In the genomic region with DNA sequence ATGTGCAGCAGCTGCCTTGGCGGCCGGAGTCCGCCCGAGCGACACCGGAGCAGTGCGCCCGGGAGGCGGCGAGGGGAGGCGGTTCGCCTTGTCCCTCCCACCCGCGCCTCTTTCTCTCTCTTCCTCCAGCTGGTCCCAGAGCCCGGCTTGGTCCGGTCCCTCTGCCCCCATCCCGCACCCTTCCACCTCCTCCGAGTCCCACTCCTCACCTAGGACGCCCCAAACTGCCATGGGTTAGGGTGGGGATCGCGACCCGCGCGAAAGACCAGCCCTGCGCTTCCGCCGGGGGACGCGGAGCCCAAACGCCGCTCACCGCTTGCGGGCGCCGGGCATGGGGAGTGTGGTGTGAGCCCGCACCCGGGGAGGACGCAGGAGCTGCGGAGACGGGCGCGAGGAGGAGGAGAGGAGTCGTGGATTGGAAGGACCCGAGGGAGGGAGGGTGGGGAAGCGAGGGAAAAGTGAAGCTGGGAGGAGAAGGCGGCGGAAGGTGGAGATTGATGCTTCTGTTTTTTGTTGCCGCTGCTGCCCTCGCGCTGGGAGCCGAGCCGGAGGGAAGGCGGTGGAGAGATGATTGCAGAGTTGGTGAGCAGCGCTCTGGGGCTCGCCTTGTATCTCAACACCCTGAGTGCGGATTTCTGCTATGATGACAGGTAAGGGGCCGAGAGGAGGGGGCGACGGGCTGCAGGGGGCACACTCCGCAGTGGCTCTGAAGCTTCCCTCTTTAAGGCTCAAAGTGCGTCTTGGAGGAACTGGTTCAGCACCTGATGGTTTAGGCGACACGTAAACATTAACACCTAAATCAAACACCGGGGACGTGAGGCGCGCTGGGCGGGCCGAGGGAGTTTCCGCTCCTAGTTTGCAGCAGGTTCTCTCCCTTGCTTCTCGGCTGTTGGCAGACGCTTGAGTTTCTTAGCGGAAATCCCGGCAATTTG, we compare ENCODE assay signal across 8 cellular contexts. TPM values are rescaled to one million over a fixed set of nuclear protein-coding genes. Genes with fewer than 3 reads are reported as not detected.
DNase-seq lines count a peak whose midpoint lies in the region; ATAC-seq, FAIRE-seq and TF ChIP-seq lines count a peak whose summit lies in the region.

No MANE protein-coding gene starts in this region.

- no peak overlapping the region for H2AK5ac ChIP-seq in H1 (ENCODE audit: low read depth, low read length)

- H3K27ac ChIP-seq in A549 (peak overlapping the region; percentile 73 to 92), H1 (ENCODE audit: low read depth, low read length) (peak overlapping the region; percentile 43; the same call in 1 of the 2 replicates)

- H3K79me1 ChIP-seq in H1 (ENCODE audit: low read depth, low read length) = no peaks in the 10 kb centered on the region

- H3K9ac ChIP-seq in H1 (replicated peaks in 1 of 4; ENCODE audit: extremely low read depth in 1 of 4, low read depth in 3 of 4, low read length in 3 of 4) = peak overlapping the region in 3 of 4 experiments; percentile 43 to 61 (median 54); a peak in 6 of 7 replicates

- 1% methylated on average over 53 of the region's 74 CpGs for WGBS in A549 (ENCODE audit: missing lambda C conversion rate)
- WGBS in H1 (ENCODE audit: extremely low coverage in 1 of 2, insufficient coverage in 1 of 2, insufficient read length in 1 of 2, insufficient replicate concordance in 2 of 2, low coverage in 1 of 2, low lambda C conversion rate in 2 of 2, missing lambda C conversion rate in 1 of 2), 2 experiments = 1% methylated on average over 38 of the region's 74 CpGs; no CpG with 5 or more reads in 1 of the 2 experiments

- H3K9me3 ChIP-seq in A549 (no peaks in the 10 kb centered on the region), H1 (ENCODE audit: insufficient read depth in 2 of 2, low read depth in 1 of 2, low read length in 1 of 2) (no peaks in the 10 kb centered on the region), mucosa of descending colon (no peaks in the 10 kb centered on the region)

- H4K8ac ChIP-seq in H1 (ENCODE audit: extremely low read depth, insufficient read depth, low read length) = no peak overlapping the region

- no peak for TF ChIP-seq EP300 in A549 (IDR thresholded peaks at IDR 0.05)
- no peak for TF ChIP-seq EP300 in H1 (IDR thresholded peaks at IDR 0.05; ENCODE audit: borderline replicate concordance in 1 of 2, low read depth in 2 of 2, low read length in 2 of 2)

- TF ChIP-seq POLR2A in A549 (IDR thresholded peaks at IDR 0.05; ENCODE audit: low read length) (no peak), H1 (IDR thresholded peaks at IDR 0.05; ENCODE audit: control extremely low read depth in 1 of 2, low read depth in 2 of 2, low read length in 2 of 2) (no peak; a peak in 1 of 3 replicates)

- no peak overlapping the region for H2BK20ac ChIP-seq in H1 (ENCODE audit: low read length)

- peak overlapping the region; percentile 71 for H3K56ac ChIP-seq in H1 (replicated peaks; ENCODE audit: insufficient read length, low read depth, low read length)

- no peak overlapping the region for H2BK12ac ChIP-seq in H1 (ENCODE audit: low read depth, low read length)

- no peaks in the 10 kb centered on the region for H3K79me2 ChIP-seq in H1 (ENCODE audit: control insufficient read depth in 1 of 2, insufficient read depth in 2 of 2, low read length in 2 of 2)

- peak overlapping the region; percentile 88 for H2AFZ ChIP-seq in H1 (ENCODE audit: low read length)

- H4K20me1 ChIP-seq in H1 (replicated peaks in 1 of 2; ENCODE audit: control insufficient read depth in 1 of 2, insufficient read depth in 2 of 2, low read length in 2 of 2) = peaks cover 0 to 1% of the 10 kb centered on the region in 2 experiments

- H3K4me2 ChIP-seq in A549 (peak overlapping the region; percentile 85), H1 (ENCODE audit: insufficient read depth in 1 of 2, low read depth in 2 of 2, low read length in 2 of 2) (peak overlapping the region; percentile 85 to 86)

- no peak overlapping the region for H3K23ac ChIP-seq in H1 (ENCODE audit: insufficient read length)

- no peak overlapping the region for H2BK120ac ChIP-seq in H1 (replicated peaks; ENCODE audit: low read depth, low read length)

- no peak for TF ChIP-seq RAD21 in A549 (conservative IDR thresholded peaks at IDR 0.05 in 1 of 2, IDR thresholded peaks at IDR 0.05 in 1 of 2)
- TF ChIP-seq RAD21 in H1 (IDR thresholded peaks at IDR 0.05 in 1 of 2, conservative IDR thresholded peaks at IDR 0.05 in 1 of 2; ENCODE audit: low read depth in 2 of 2, low read length in 2 of 2) = no peak; a peak in 1 of 4 replicates

- H2BK15ac ChIP-seq in H1 (ENCODE audit: low read length) = no peak overlapping the region

- H2BK5ac ChIP-seq in H1 (ENCODE audit: low read depth, low read length) = no peak overlapping the region; the same call in 1 of the 2 replicates

- intact Hi-C loops in mucosa of descending colon (cut with DNase I, micrococcal nuclease) = loop anchor here in 1 of 2 donors (10.0 kb wide), 2 partner anchors 162 to 208 kb away; no protein-coding TSS in a partner anchor

- no peaks in the 10 kb centered on the region; a peak in 1 of 8 replicates for H3K36me3 ChIP-seq in H1 (ENCODE audit: control insufficient read depth in 2 of 4, insufficient read depth in 4 of 4, low read length in 3 of 4)
- no peaks in the 10 kb centered on the region for H3K36me3 ChIP-seq in mucosa of descending colon (ENCODE audit: low read depth)

- H3K4me1 ChIP-seq in A549 = peaks cover 18% of the 10 kb centered on the region
- peaks cover 0 to 7% (median 5%) of the 10 kb centered on the region in 4 experiments; a peak in 3 of 7 replicates for H3K4me1 ChIP-seq in H1 (replicated peaks in 1 of 4; ENCODE audit: control insufficient read depth in 3 of 4, insufficient read depth in 4 of 4, low read length in 3 of 4)
- H3K4me1 ChIP-seq in mucosa of descending colon (ENCODE audit: low read depth) = peaks cover 10% of the 10 kb centered on the region

- no peak overlapping the region for H3K14ac ChIP-seq in H1 (ENCODE audit: insufficient read length)

- 0 out of 7 replicates have a peak, but pooled peaks cover 0 to 2% (median 0%) of the 10 kb centered on the region in 4 experiments for H3K27me3 ChIP-seq in H1 (replicated peaks in 1 of 4; ENCODE audit: control insufficient read depth in 3 of 4, extremely low read depth in 1 of 4, insufficient read depth in 3 of 4, low read length in 3 of 4)

- H4K5ac ChIP-seq in H1 (ENCODE audit: insufficient read length, low read depth, low read length) = peak overlapping the region; percentile 77

- CTCF ChIA-PET in A549 (lab: Yijun Ruan, JAX) = interaction anchor here (0.5 to 3.7 kb wide), 13 partner anchors 9 to 1815 kb away, joined by 3 to 23 read pairs (median 7); partner anchors contain the start of genes CCDC59 and METTL25
- CTCF ChIA-PET in H1 (lab: Charles Lee; ENCODE audit: partially characterized antibody) = interaction anchor here (0.6 to 3.8 kb wide), 22 partner anchors 10 to 1137 kb away, joined by 3 to 22 read pairs (median 6); no protein-coding TSS in a partner anchor

- peak overlapping the region; percentile 85 for H3K4me3 ChIP-seq in A549
- H3K4me3 ChIP-seq in H1 (ENCODE audit: extremely low read depth in 1 of 4, insufficient read depth in 2 of 4, low read depth in 3 of 4, low read length in 4 of 4) = peak overlapping the region; percentile 73 to 94 (median 86)
- H3K4me3 ChIP-seq in mucosa of descending colon = peak overlapping the region; percentile 86

- peaks cover 13% of the 10 kb centered on the region for H3K23me2 ChIP-seq in H1 (ENCODE audit: low read depth, low read length)

- TF ChIP-seq CTCF in A549 (IDR thresholded peaks at IDR 0.05) = no peak
- TF ChIP-seq CTCF in H1 (IDR thresholded peaks at IDR 0.05; ENCODE audit: control extremely low read depth in 1 of 3, insufficient read depth in 1 of 3, low read depth in 1 of 3, low read length in 3 of 3) = peak in 1 of 3 experiments; percentile 7; a peak in 1 of 4 replicates
- TF ChIP-seq CTCF in mucosa of descending colon (IDR thresholded peaks at IDR 0.05) = no peak

- POLR2A ChIA-PET in A549 (lab: Yijun Ruan, JAX) (interaction anchor here (1.4 to 1.7 kb wide), 2 partner anchors 329 to 1709 kb away, joined by 4 to 7 read pairs; partner anchors contain the start of genes CCDC59 and METTL25), H1 (lab: Charles Lee; ENCODE audit: partially characterized antibody) (interaction anchor here (1.2 to 1.3 kb wide), 2 partner anchors 61 to 69 kb away, joined by 3 read pairs; no protein-coding TSS in a partner anchor)

- FAIRE-seq in A549 (lab: Jason Lieb, UNC) (no peak), H1 (lab: Jason Lieb, UNC) (no peak)

- ATAC-seq in A549 (peak; percentile 76 to 81), GM18909 (IDR thresholded peaks at IDR 0.05; ENCODE audit: poor library complexity, unreplicated experiment) (peak; percentile 40), HG03108 (IDR thresholded peaks at IDR 0.05; ENCODE audit: unreplicated experiment) (peak; percentile 30), mucosa of descending colon (peak; percentile 68)

- peak overlapping the region; percentile 95; the same call in 1 of the 2 replicates for H3K18ac ChIP-seq in H1 (ENCODE audit: extremely low read depth, low read length)

- DNase-seq in A549 (ENCODE audit: low read depth in 1 of 2, low spot score in 1 of 2) = peak; percentile 50 to 54
- DNase-seq in NCI-H510A treated with DMSO at 0.1 percent for 48 hours (lab: John Stamatoyannopoulos, UW) = peak; percentile 82
- peak; percentile 79 for DNase-seq in activated CD8-positive, alpha-beta memory T cell treated with anti-CD3 and anti-CD28 coated beads for 24 hours
- DNase-seq in H1 (ENCODE audit: low read depth in 1 of 2, low spot score in 2 of 2) = peak in 1 of 2 experiments; percentile 74
- DNase-seq in mucosa of descending colon = peak; percentile 80 to 86 (median 85)
- peak; percentile 18 to 19 for DNase-seq in stimulated activated CD8-positive, alpha-beta memory T cell treated with anti-CD3 and anti-CD28 coated beads, Interleukin-4, amount 100 ng/mL, for 4 hours (ENCODE audit: low read depth in 2 of 2, low spot score in 1 of 2)

- no peak overlapping the region for H3K4ac ChIP-seq in H1 (replicated peaks; ENCODE audit: insufficient read length, low read depth, low read length)

- H4K91ac ChIP-seq in H1 (replicated peaks; ENCODE audit: insufficient read length, low read length) = no peak overlapping the region

RNA-seq across cellular contexts. Expression of gene TMTC2, which starts 0.6 kb away (rescaled TPM):
- 5.3 and 6.7 TPM in 2 replicates for polyA plus RNA-seq in A549 (2011; rRNA removed)
- polyA plus RNA-seq in A549 (2012; cell fraction: cytosol; rRNA removed) = 0.69 and 0.70 TPM in 2 replicates
- 1.2 and 1.8 TPM in 2 replicates for polyA plus RNA-seq in A549 (2012; cell fraction: nucleus; rRNA removed)
- polyA plus RNA-seq in A549 (2017; fragmentation: RNase III; extraction: RNeasy Plus Mini Kit Qiagen cat#74134 plus additional on column Dnase treatment) = 1.4 to 1.8 TPM (median 1.8 TPM) in 3 replicates
- 9.3 and 13.3 TPM in 2 replicates for polyA minus RNA-seq in A549 (2011; rRNA and poly(A)+ RNA removed)
- 3.9 and 4.2 TPM in 2 replicates for total RNA-seq in H1 (2021; fragmentation: NEBNext Ultra II Directional; extraction: Animal tissue kit (Norgen Biotek cat#: 25700))
- 2.3 and 2.7 TPM in 2 replicates for polyA plus RNA-seq in H1 (2011; rRNA removed)
- polyA plus RNA-seq in H1 (2011; cell fraction: cytosol; rRNA removed) = 2.8 TPM
- 5.5 TPM for polyA plus RNA-seq in H1 (2011; cell fraction: nucleus; rRNA removed)
- 2.4 to 2.9 TPM (median 2.5 TPM) in 4 replicates for polyA plus RNA-seq in H1 (2012, experiment 1 of 2)
- 0.59 TPM for polyA plus RNA-seq in H1 (2012, experiment 2 of 2)
- 3.2 TPM for polyA plus RNA-seq in H1 (2013, experiment 1 of 2)
- polyA plus RNA-seq in H1 (2013, experiment 2 of 2) = 3.6 TPM
- polyA minus RNA-seq in H1 (2011; rRNA and poly(A)+ RNA removed) = 10.5 and 10.8 TPM in 2 replicates
- polyA minus RNA-seq in H1 (2011; cell fraction: cytosol; rRNA and poly(A)+ RNA removed) = 3.8 TPM
- polyA minus RNA-seq in H1 (2011; cell fraction: nucleus; rRNA and poly(A)+ RNA removed) = 31.0 TPM
- total RNA-seq in mucosa of descending colon = 10 to 100 TPM; 13.3 to 40.4 (median 14.6) TPM

Comparison
In these comparisons a context has a peak if more than half of its experiments do, and no peak if none do; other contexts are left out.
1. Of the 18 proteins assayed by ChIP-seq in both H1 and A549: peak only in H1: PHF8; only in A549: E2F6; in both: MAX; in neither: 13; mixed calls (peak in some experiments, not most) for 2.